In the genomic region with DNA sequence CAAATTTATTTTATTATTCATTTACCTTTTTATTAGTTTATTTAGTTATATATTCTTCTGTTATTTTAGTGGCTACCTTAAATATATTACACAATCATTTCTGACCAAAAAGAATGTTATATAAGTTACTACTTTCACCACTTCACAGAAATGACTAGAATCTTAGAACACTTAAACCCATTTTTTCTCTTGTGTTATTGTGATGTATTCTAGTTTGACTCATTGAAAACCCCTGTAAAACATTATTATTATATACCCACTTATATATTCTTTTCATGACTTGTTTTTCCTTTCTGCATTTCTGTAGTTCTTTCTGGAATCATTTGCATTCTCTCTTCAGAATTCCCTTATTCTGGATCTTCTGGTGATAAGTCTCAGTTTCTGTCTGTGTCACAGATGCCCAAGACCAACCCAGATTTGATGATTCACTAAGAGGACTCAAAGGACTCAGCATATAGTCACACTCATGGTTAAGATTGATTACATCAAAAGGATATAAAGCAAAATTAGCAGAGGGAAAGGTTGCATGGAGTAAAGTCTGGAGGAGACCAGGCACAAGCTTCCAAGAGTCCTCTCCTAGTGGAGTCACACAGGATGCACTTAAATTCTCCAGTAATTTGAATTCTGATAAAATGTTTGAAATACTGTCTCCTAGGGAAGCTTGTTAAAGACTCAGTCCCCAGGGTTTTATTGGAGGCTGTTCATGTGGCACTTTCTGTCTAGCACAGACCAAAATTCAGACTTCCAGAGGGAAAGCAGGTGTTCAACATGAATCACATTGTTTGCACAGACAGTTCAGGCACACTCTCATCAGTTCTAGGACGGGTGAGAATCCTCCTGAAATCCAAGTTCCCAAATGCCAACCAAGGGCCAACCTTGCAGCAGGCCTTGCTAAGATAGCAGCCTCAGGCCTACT, we compare ENCODE assay signal across 19 cellular contexts. TPM values are rescaled to one million over a fixed set of nuclear protein-coding genes. Genes with fewer than 3 reads are reported as not detected.
A peak's percentile ranks its signal among the peaks of the same experiment; 100 is the strongest.
DNase-seq lines count a peak whose midpoint lies in the region; ATAC-seq, FAIRE-seq and TF ChIP-seq lines count a peak whose summit lies in the region.
"Had no signal": no experiment of that assay in that cellular context is flagged by ENCODE, and none has a peak within 500 bp of the region (broad histone marks: within the 10 kb centered on the region; RNA-seq: fewer than 3 reads in every experiment).

No MANE protein-coding gene starts in this region.

- H3K27ac ChIP-seq in A549 (peak overlapping the region; percentile 24 to 44; a peak in 4 of 6 replicates), GM23248 (no peak overlapping the region)
- H3K27ac ChIP-seq in CD4-positive, alpha-beta T cell (ENCODE audit: low read depth, low read length), result no peak overlapping the region
- H3K27ac ChIP-seq: lower lobe of right lung had no signal

- TF ChIP-seq RAD21 in A549 (conservative IDR thresholded peaks at IDR 0.05 in 1 of 2, IDR thresholded peaks at IDR 0.05 in 1 of 2), result no peak

- H4K20me1 ChIP-seq in GM23248 (ENCODE audit: insufficient read depth), result no peaks in the 10 kb centered on the region

- FAIRE-seq in A549 (lab: Jason Lieb, UNC), result peak; percentile 59
- FAIRE-seq in RCC 7860 (lab: Jason Lieb, UNC), result peak; percentile 12
- FAIRE-seq: H1, islet of Langerhans had no signal

- DNase-seq in A549 (ENCODE audit: low read depth in 1 of 2, low spot score in 1 of 2) (peak in 1 of 2 experiments; percentile 46), GM23248 (peak; percentile 55), RCC 7860 (ENCODE audit: low spot score) (peak; percentile 31), foreskin fibroblast (peak; percentile 11 to 30)
- DNase-seq in CD4-positive, alpha-beta T cell, result no peak
- DNase-seq: activated CD4-positive, alpha-beta T cell treated with anti-CD3 and anti-CD28 coated beads, Interleukin-2, amount 50 U/mL, for 1 hour; activated naive CD4-positive, alpha-beta T cell treated with anti-CD3 and anti-CD28 coated beads for 36 hours; AML-193; effector memory CD4-positive, alpha-beta T cell; lower lobe of right lung; MM.1S; NCI-H1694; NCI-H446; right cardiac atrium; Right ventricle myocardium superior had no signal

- no peaks in the 10 kb centered on the region for H3K27me3 ChIP-seq in GM23248 (replicated peaks; ENCODE audit: insufficient read depth)
- H3K27me3 ChIP-seq in CD4-positive, alpha-beta T cell (ENCODE audit: control insufficient read depth, insufficient read depth, low read length), result no peaks in the 10 kb centered on the region

- 21% methylated on average over 1 of the region's 1 CpG for WGBS in A549 (ENCODE audit: missing lambda C conversion rate)
- 36 to 77% methylated on average over 1 of the region's 1 CpG for WGBS in GM23248 (ENCODE audit: low coverage in 1 of 2, low lambda C conversion rate in 2 of 2, missing lambda C conversion rate in 2 of 2), 2 experiments

- no peaks in the 10 kb centered on the region for H3K36me3 Mint-ChIP-seq in CD4-positive, alpha-beta T cell (ENCODE audit: low read depth)

- CTCF ChIA-PET in A549 (lab: Yijun Ruan, JAX), result interaction anchor here (3.6 kb wide), 1 partner anchor 88 kb away, joined by 14 read pairs; no protein-coding TSS in a partner anchor
- CTCF ChIA-PET in CD4-positive, alpha-beta T cell (lab: Charles Lee), result no interaction called here

- in situ Hi-C loops in GM23248 (cut with MboI), result no loop called here

- no peaks in the 10 kb centered on the region for H3K9me3 ChIP-seq in A549
- no peaks in the 10 kb centered on the region for H3K9me3 ChIP-seq in GM23248 (ENCODE audit: low read depth)
- no peaks in the 10 kb centered on the region for H3K9me3 ChIP-seq in CD4-positive, alpha-beta T cell (ENCODE audit: control insufficient read depth, low read length)
- H3K9me3 ChIP-seq: lower lobe of right lung had no signal

- no peak for TF ChIP-seq POLR2A in A549 (IDR thresholded peaks at IDR 0.05; ENCODE audit: low read length)

- no peaks in the 10 kb centered on the region for H3K79me2 ChIP-seq in GM23248 (ENCODE audit: insufficient read depth)

- no peak for TF ChIP-seq EP300 in A549 (IDR thresholded peaks at IDR 0.05)

- POLR2A ChIA-PET in A549 (lab: Yijun Ruan, JAX), result no interaction called here
- POLR2A ChIA-PET in CD4-positive, alpha-beta T cell (lab: Charles Lee), result no interaction called here

- H3K4me1 ChIP-seq in A549, result peaks cover 21% of the 10 kb centered on the region
- H3K4me1 ChIP-seq in GM23248 (ENCODE audit: insufficient read depth), result 0 out of 2 replicates have a peak, but pooled peaks cover 3% of the 10 kb centered on the region
- H3K4me1 ChIP-seq: lower lobe of right lung had no signal

- no peaks in the 10 kb centered on the region for H3K9me2 ChIP-seq in GM23248 (ENCODE audit: insufficient read depth)

- intact Hi-C loops in CD4-positive, alpha-beta T cell (cut with DNase I, micrococcal nuclease), result no loop called here

- no peak overlapping the region for H2AFZ ChIP-seq in GM23248

- H3K4me2 ChIP-seq in A549, result peak overlapping the region; percentile 43
- no peak overlapping the region for H3K4me2 ChIP-seq in GM23248 (ENCODE audit: unreplicated experiment)

- H3K9me3 Mint-ChIP-seq in CD4-positive, alpha-beta T cell, result no peaks in the 10 kb centered on the region
- H3K9me3 Mint-ChIP-seq: activated naive CD4-positive, alpha-beta T cell treated with anti-CD3 and anti-CD28 coated beads for 36 hours had no signal

- no peak overlapping the region for H3K27ac Mint-ChIP-seq in CD4-positive, alpha-beta T cell
- H3K27ac Mint-ChIP-seq: activated naive CD4-positive, alpha-beta T cell treated with anti-CD3 and anti-CD28 coated beads for 36 hours had no signal

- no peaks in the 10 kb centered on the region for H3K27me3 Mint-ChIP-seq in CD4-positive, alpha-beta T cell

- TF ChIP-seq CTCF in A549 (IDR thresholded peaks at IDR 0.05), result no peak
- TF ChIP-seq CTCF in foreskin fibroblast (IDR thresholded peaks at IDR 0.05; ENCODE audit: low read depth, low read length), result no peak
- no peak for TF ChIP-seq CTCF in CD4-positive, alpha-beta T cell (IDR thresholded peaks at IDR 0.05)

- no peak overlapping the region for H3K4me3 Mint-ChIP-seq in CD4-positive, alpha-beta T cell
- H3K4me3 Mint-ChIP-seq: activated naive CD4-positive, alpha-beta T cell treated with anti-CD3 and anti-CD28 coated beads for 36 hours had no signal

- peaks cover 8% of the 10 kb centered on the region; the same call in 1 of the 2 replicates for H3F3A ChIP-seq in GM23248 (ENCODE audit: insufficient read depth)

- no peaks in the 10 kb centered on the region for H3K36me3 ChIP-seq in GM23248 (ENCODE audit: low read depth)
- H3K36me3 ChIP-seq: lower lobe of right lung had no signal

- no peaks in the 10 kb centered on the region for H3K4me1 Mint-ChIP-seq in CD4-positive, alpha-beta T cell (ENCODE audit: low read depth)

- no peak overlapping the region for H3K9ac ChIP-seq in GM23248

- ATAC-seq in A549, result peak; percentile 64 to 76
- ATAC-seq in CD4-positive, alpha-beta T cell (ENCODE audit: poor library complexity), result no peak
- ATAC-seq in HG03442 (IDR thresholded peaks at IDR 0.05; ENCODE audit: unreplicated experiment), result no peak
- ATAC-seq in GM18867 (IDR thresholded peaks at IDR 0.05; ENCODE audit: unreplicated experiment), result no peak
- ATAC-seq: lower lobe of right lung, right cardiac atrium had no signal

- H3K4me3 ChIP-seq in A549 (no peak overlapping the region), GM23248 (no peak overlapping the region), foreskin fibroblast (ENCODE audit: low read depth in 1 of 2, low read length in 2 of 2) (no peak overlapping the region)
- H3K4me3 ChIP-seq: lower lobe of right lung had no signal

TF ChIP-seq in A549, 52 proteins besides CTCF, POLR2A, EP300 and RAD21:
- no peak for TF ChIP-seq RARB (CRISPR knock-in tag; IDR thresholded peaks at IDR 0.05)
- TF ChIP-seq, protein P1, sequence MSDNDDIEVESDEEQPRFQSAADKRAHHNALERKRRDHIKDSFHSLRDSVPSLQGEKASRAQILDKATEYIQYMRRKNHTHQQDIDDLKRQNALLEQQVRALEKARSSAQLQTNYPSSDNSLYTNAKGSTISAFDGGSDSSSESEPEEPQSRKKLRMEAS (IDR thresholded peaks at IDR 0.05), result 0 out of 2 replicates have a peak, but pooled peaks have one; percentile 38

RNA-seq across cellular contexts. Expression of a gene that starts 7.7 kb away (rescaled TPM):
- polyA plus RNA-seq in A549 (2011; rRNA removed) (21.0 and 22.3 TPM in 2 replicates), A549 (2017; fragmentation: RNase III; extraction: RNeasy Plus Mini Kit Qiagen cat#74134 plus additional on column Dnase treatment) (17.6 to 21.3 TPM (median 19.7 TPM) in 3 replicates), GM23248 (2016; fragmentation: Nextera tagmentation; extraction: Ambion mirVana) (2.7 and 2.9 TPM in 2 replicates)
- 15.9 and 18.5 TPM in 2 replicates for polyA plus RNA-seq in A549 (2012; cell fraction: cytosol; rRNA removed)
- polyA plus RNA-seq in A549 (2012; cell fraction: nucleus; rRNA removed), result 10.8 and 12.8 TPM in 2 replicates
- 14.5 and 14.6 TPM in 2 replicates for polyA minus RNA-seq in A549 (2011; rRNA and poly(A)+ RNA removed)
- 2.9 and 7.7 TPM in 2 replicates for total RNA-seq in GM23248 (2014; rRNA removed; shearing (Covaris generic))
- total RNA-seq in CD4-positive, alpha-beta T cell, result under 1 TPM; 0.27 to 0.36 TPM

Comparison
In these comparisons a context has a peak if more than half of its experiments do, and no peak if none do; other contexts are left out.
1. ATAC-seq: peak in A549 (2 of 2); none in CD4-positive, alpha-beta T cell (single experiment), HG03442 (single experiment) and GM18867 (single experiment).
2. DNase-seq: peak in GM23248 (single experiment), RCC 7860 (single experiment) and foreskin fibroblast (2 of 2); none in CD4-positive, alpha-beta T cell (0 of 10).
3. H3K27ac ChIP-seq: peak in A549 (2 of 2); none in GM23248 (single experiment) and CD4-positive, alpha-beta T cell (single experiment).